Comparison of ENCODE assay signal across 9 cellular contexts in genomic region chr5:35518104-35518503, GRCh38.
DNase-seq lines count a peak whose midpoint lies in the region; ATAC-seq, FAIRE-seq and TF ChIP-seq lines count a peak whose summit lies in the region.
"Had no signal": no experiment of that assay in that cellular context is flagged by ENCODE, and none has a peak within 500 bp of the region (broad histone marks: within the 10 kb centered on the region; RNA-seq: fewer than 3 reads in every experiment).

No MANE protein-coding gene starts in this region.

- no peak overlapping the region for H3K56ac ChIP-seq in H9 (ENCODE audit: insufficient read length, low read depth, low read length)

- H3K36me3 Mint-ChIP-seq in H9 (ENCODE audit: insufficient read depth in 1 of 3, low read depth in 3 of 3), result no peaks in the 10 kb centered on the region; a peak in 2 of 7 replicates

- ATAC-seq in GM18867 (IDR thresholded peaks at IDR 0.05; ENCODE audit: unreplicated experiment), result peak; percentile 100
- ATAC-seq in GM21737 (IDR thresholded peaks at IDR 0.05; ENCODE audit: unreplicated experiment), result peak; percentile 99
- ATAC-seq in HG03439 (IDR thresholded peaks at IDR 0.05; ENCODE audit: unreplicated experiment), result peak; percentile 94
- ATAC-seq in GM12878, result peak; percentile 100
- ATAC-seq: activated CD8-positive, alpha-beta T cell treated with anti-CD3 and anti-CD28 coated beads, Interleukin-2, amount 10 ng/mL, durations not matched to agents 7 days and 5 days had no signal

- H3K27ac ChIP-seq in GM12878 (ENCODE audit: control insufficient read depth, insufficient read depth) (no peak overlapping the region), H9 (ENCODE audit: insufficient read length, low read depth, low read length) (no peak overlapping the region)

- no peak overlapping the region for H4K8ac ChIP-seq in H9 (replicated peaks; ENCODE audit: insufficient read length, low read depth, low read length)

- no peak overlapping the region for H3K4me3 ChIP-seq in GM12878
- no peak overlapping the region for H3K4me3 ChIP-seq in lower leg skin (ENCODE audit: low read depth, poor library complexity, severe bottlenecking)

- no peak overlapping the region for H2BK120ac ChIP-seq in H9 (ENCODE audit: low read depth, low read length, poor library complexity, severe bottlenecking)

- BruUV-seq in GM12878 (replicated peaks; lab: Mats Ljungman, UMichigan), result no TSS peak

- no peak overlapping the region for H2AFZ ChIP-seq in GM12878 (ENCODE audit: control insufficient read depth, low read depth, low read length)
- H2AFZ ChIP-seq in H9 (ENCODE audit: low read length), result no peak overlapping the region

- H3K9me3 Mint-ChIP-seq in H9, result no peaks in the 10 kb centered on the region; a peak in 2 of 5 replicates

- SMC1A ChIA-PET in GM12878 (lab: Charles Lee; ENCODE audit: uncharacterized antibody, unreplicated experiment), result interaction anchor here (0.8 to 1.3 kb wide), 4 partner anchors 26 to 280 kb away, joined by 3 to 5 read pairs (median 4); no protein-coding TSS in a partner anchor

- no peaks in the 10 kb centered on the region for H3K4me1 ChIP-seq in GM12878 (ENCODE audit: control insufficient read depth, insufficient read depth, low read length)
- H3K4me1 ChIP-seq in H9 (ENCODE audit: insufficient read depth, low read length), result no peaks in the 10 kb centered on the region

- no peaks in the 10 kb centered on the region for H3K23me2 ChIP-seq in H9 (ENCODE audit: insufficient read length, low read depth, low read length, poor library complexity, severe bottlenecking)

- TF ChIP-seq EP300 in GM12878 (IDR thresholded peaks at IDR 0.05; ENCODE audit: borderline replicate concordance in 1 of 2, control insufficient read depth in 1 of 2, low read depth in 2 of 2, low read length in 2 of 2), result peak; percentile 46 to 89; a peak in 3 of 4 replicates

- in situ Hi-C loops in GM12878 (cut with MboI), result no loop called here

- no peaks in the 10 kb centered on the region for H3K36me3 ChIP-seq in GM12878 (ENCODE audit: control insufficient read depth in 2 of 2, insufficient read depth in 2 of 2, low read length in 1 of 2)

- no peak overlapping the region for H4K5ac ChIP-seq in H9 (ENCODE audit: insufficient read length, low read depth, low read length)

- no peak overlapping the region for H3K18ac ChIP-seq in H9 (ENCODE audit: insufficient read length, low read depth, low read length)

- TF ChIP-seq POLR2A in GM12878 (IDR thresholded peaks at IDR 0.05; ENCODE audit: low read depth, low read length) (no peak), lower leg skin (IDR thresholded peaks at IDR 0.05) (no peak)

- no peaks in the 10 kb centered on the region for H3K4me1 Mint-ChIP-seq in H9

- CTCF ChIA-PET in GM12878 (lab: Yijun Ruan, JAX), result interaction anchor here (1.1 to 1.9 kb wide), 3 partner anchors 39 to 82 kb away, joined by 3 to 5 read pairs (median 4); no protein-coding TSS in a partner anchor

- H4K20me1 ChIP-seq in GM12878 (ENCODE audit: control insufficient read depth, insufficient read depth) (no peaks in the 10 kb centered on the region), H9 (ENCODE audit: control insufficient read depth, insufficient read depth, insufficient read length) (no peaks in the 10 kb centered on the region)

- no peaks in the 10 kb centered on the region for H3K27me3 ChIP-seq in GM12878 (replicated peaks in 1 of 2; ENCODE audit: control insufficient read depth in 2 of 2, insufficient read depth in 2 of 2, low read length in 1 of 2)
- H3K27me3 ChIP-seq in H9 (ENCODE audit: insufficient read depth, low read length), result no peaks in the 10 kb centered on the region

- POLR2A ChIA-PET in GM12878 (lab: Charles Lee), result no interaction called here

- intact Hi-C loops in GM12878 (cut with micrococcal nuclease; ENCODE audit: unreplicated experiment) (no loop called here), lower leg skin (cut with DNase I; ENCODE audit: low total_unique reads) (no loop called here)

- H3K4me2 ChIP-seq in GM12878 (ENCODE audit: control insufficient read depth, insufficient read depth) (no peak overlapping the region), H9 (ENCODE audit: insufficient read depth, insufficient read length, low read length) (no peak overlapping the region)

- RAD21 ChIA-PET in GM12878 (lab: Charles Lee; ENCODE audit: unreplicated experiment), result interaction anchor here (0.9 kb wide), 1 partner anchor 255 kb away, joined by 3 read pairs; no protein-coding TSS in a partner anchor

- H3K79me1 ChIP-seq in H9 (ENCODE audit: insufficient read depth, low read depth, low read length, poor library complexity, severe bottlenecking), result no peaks in the 10 kb centered on the region

- TF ChIP-seq RAD21 in GM12878 (IDR thresholded peaks at IDR 0.05; ENCODE audit: insufficient read depth, low read depth, low read length), result no peak

- H4K91ac ChIP-seq in H9 (ENCODE audit: insufficient read length, low read depth, low read length), result no peak overlapping the region

- no peak overlapping the region for H3K4ac ChIP-seq in H9 (ENCODE audit: low read depth, low read length)

- no peak overlapping the region for H3K27ac Mint-ChIP-seq in H9
- H3K27ac Mint-ChIP-seq: activated CD8-positive, alpha-beta T cell treated with anti-CD3 and anti-CD28 coated beads, Interleukin-2, amount 10 ng/mL, durations not matched to agents 7 days and 5 days had no signal

- 0% methylated on average over 1 of the region's 1 CpG for WGBS in GM12878 (ENCODE audit: insufficient coverage, insufficient replicate concordance, low lambda C conversion rate, missing lambda C conversion rate)
- no CpG with 5 or more reads among the region's 1 CpG for WGBS in H9 (ENCODE audit: extremely low coverage, insufficient read length, low lambda C conversion rate)
- 74 to 90% methylated on average over 1 of the region's 1 CpG for WGBS in lower leg skin, 2 donors

- DNase-seq in GM12878 (ENCODE audit: low read depth, low spot score) (peak; percentile 70), NCI-H2081 (lab: John Stamatoyannopoulos, UW) (no peak), NCI-H1417 (lab: John Stamatoyannopoulos, UW) (no peak), H9 (no peak), lower leg skin (ENCODE audit: low spot score in 2 of 2) (no peak)
- DNase-seq: activated CD8-positive, alpha-beta T cell treated with anti-CD3 and anti-CD28 coated beads, Interleukin-2, amount 10 ng/mL, durations not matched to agents 7 days and 5 days had no signal

- H3K14ac ChIP-seq in H9 (ENCODE audit: insufficient read depth, low read length), result no peak overlapping the region

- no peak overlapping the region for H2AK5ac ChIP-seq in H9 (ENCODE audit: insufficient read length, low read length)

- H2BK12ac ChIP-seq in H9 (ENCODE audit: insufficient read length, low read depth, low read length), result no peak overlapping the region

- no peak overlapping the region for H3K23ac ChIP-seq in H9 (ENCODE audit: insufficient read length, low read depth, low read length)

- TF ChIP-seq CTCF in GM12878 (IDR thresholded peaks at IDR 0.05 in 2 of 3, conservative IDR thresholded peaks at IDR 0.05 in 1 of 3; ENCODE audit: control insufficient read depth in 2 of 3, extremely low read depth in 1 of 3, insufficient read depth in 1 of 3, low read depth in 3 of 3, low read length in 3 of 3) (no peak), H9 (conservative IDR thresholded peaks at IDR 0.05) (no peak), lower leg skin (IDR thresholded peaks at IDR 0.05) (no peak)

- H3K9ac ChIP-seq in GM12878 (ENCODE audit: control insufficient read depth, insufficient read depth, low read length) (no peak overlapping the region), H9 (ENCODE audit: extremely low read depth, insufficient read length, low read length) (no peak overlapping the region)

- H3T11ph ChIP-seq in H9 (ENCODE audit: low read length), result no peak overlapping the region

- no peak overlapping the region for H2BK5ac ChIP-seq in H9 (ENCODE audit: insufficient read length, low read length)

- peak; percentile 27 for FAIRE-seq in GM12878 (lab: Jason Lieb, UNC)

- H3K4me3 Mint-ChIP-seq in H9, result no peak overlapping the region
- H3K4me3 Mint-ChIP-seq: activated CD8-positive, alpha-beta T cell treated with anti-CD3 and anti-CD28 coated beads, Interleukin-2, amount 10 ng/mL, durations not matched to agents 7 days and 5 days had no signal

- H2BK20ac ChIP-seq in H9 (ENCODE audit: low read depth, low read length, poor library complexity, severe bottlenecking), result no peak overlapping the region

- H3K9me3 ChIP-seq in GM12878 (replicated peaks; ENCODE audit: control insufficient read depth, insufficient read depth, low read length), result no peaks in the 10 kb centered on the region; the same call in 2 of the 3 replicates
- no peaks in the 10 kb centered on the region for H3K9me3 ChIP-seq in H9 (ENCODE audit: control insufficient read depth, low read depth, low read length)

- no peaks in the 10 kb centered on the region for H3K27me3 Mint-ChIP-seq in H9 (ENCODE audit: low read depth)

- H2BK15ac ChIP-seq in H9 (ENCODE audit: low read depth, low read length), result no peak overlapping the region

- H3K79me2 ChIP-seq in GM12878 (ENCODE audit: control insufficient read depth, insufficient read depth, low read length), result no peaks in the 10 kb centered on the region
- no peaks in the 10 kb centered on the region for H3K79me2 ChIP-seq in H9 (ENCODE audit: insufficient read depth, low read length)

TF ChIP-seq in GM12878, 131 proteins besides CTCF, POLR2A, EP300 and RAD21 (continues in another document):
- TF ChIP-seq ZSCAN29 (IDR thresholded peaks at IDR 0.05), result peak; percentile 27; the same call in 1 of the 2 replicates
